21 cellular contexts compared by ENCODE assay signal in the genomic region with DNA sequence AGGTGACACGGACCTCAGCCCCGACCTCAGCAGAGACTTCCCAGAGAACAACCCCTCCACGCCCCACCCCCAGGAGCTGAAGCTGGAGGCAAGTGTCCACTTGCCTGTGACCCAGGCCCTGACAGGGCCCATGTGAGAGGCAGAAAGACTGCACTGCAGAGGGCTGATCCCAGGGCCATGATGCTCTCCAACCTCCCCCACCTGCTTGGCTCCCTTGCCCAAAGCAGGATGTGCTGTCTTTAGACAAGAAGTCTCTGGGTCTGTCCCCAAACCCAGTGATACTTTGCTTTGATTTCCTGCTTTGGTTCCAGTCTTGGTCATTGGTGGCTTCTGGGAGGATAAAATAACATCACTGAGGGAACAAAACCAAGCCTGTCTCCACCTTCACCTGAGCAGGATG. TPM values are rescaled to one million over a fixed set of nuclear protein-coding genes. Genes with fewer than 3 reads are reported as not detected.
DNase-seq lines count a peak whose midpoint lies in the region; ATAC-seq and TF ChIP-seq lines count a peak whose summit lies in the region.
"Had no signal": no experiment of that assay in that cellular context is flagged by ENCODE, and none has a peak within 500 bp of the region (broad histone marks: within the 10 kb centered on the region; RNA-seq: fewer than 3 reads in every experiment).

No MANE protein-coding gene starts in this region.

- ATAC-seq in stimulated activated naive CD8-positive, alpha-beta T cell treated with anti-CD3 and anti-CD28 coated beads, Interleukin-15, amount 100 ng/mL, for 72 hours, result peak; percentile 48
- ATAC-seq: sciatic nerve had no signal

- no peaks in the 10 kb centered on the region for H3K9me3 Mint-ChIP-seq in activated naive CD4-positive, alpha-beta T cell treated with anti-CD3 and anti-CD28 coated beads, Interleukin-2, amount 10 ng/mL, durations not matched to agents 7 days and 5 days
- H3K9me3 Mint-ChIP-seq in activated CD4-positive, alpha-beta memory T cell treated with anti-CD3 and anti-CD28 coated beads for 36 hours, result no peaks in the 10 kb centered on the region
- no peaks in the 10 kb centered on the region for H3K9me3 Mint-ChIP-seq in chondrocyte (ENCODE audit: low read depth)
- no peaks in the 10 kb centered on the region for H3K9me3 Mint-ChIP-seq in stimulated activated naive CD8-positive, alpha-beta T cell treated with anti-CD3 and anti-CD28 coated beads, Interleukin-15, amount 100 ng/mL, for 72 hours
- H3K9me3 Mint-ChIP-seq: activated B cell treated with CpG ODN at 0.5 μM for 24 hours had no signal

- no peaks in the 10 kb centered on the region for H3K27me3 Mint-ChIP-seq in activated naive CD4-positive, alpha-beta T cell treated with anti-CD3 and anti-CD28 coated beads, Interleukin-2, amount 10 ng/mL, durations not matched to agents 7 days and 5 days
- no peaks in the 10 kb centered on the region for H3K27me3 Mint-ChIP-seq in activated CD4-positive, alpha-beta memory T cell treated with anti-CD3 and anti-CD28 coated beads for 36 hours
- peaks cover 52% of the 10 kb centered on the region for H3K27me3 Mint-ChIP-seq in chondrocyte (ENCODE audit: low read depth)
- no peaks in the 10 kb centered on the region for H3K27me3 Mint-ChIP-seq in stimulated activated naive CD8-positive, alpha-beta T cell treated with anti-CD3 and anti-CD28 coated beads, Interleukin-15, amount 100 ng/mL, for 72 hours
- H3K27me3 Mint-ChIP-seq: activated B cell treated with CpG ODN at 0.5 μM for 24 hours, IgD-negative memory B cell had no signal

- no peak for TF ChIP-seq CTCF in chondrocyte (IDR thresholded peaks at IDR 0.05)

- POLR2A ChIA-PET in activated CD4-positive, alpha-beta memory T cell treated with anti-CD3 and anti-CD28 coated beads for 36 hours (lab: Charles Lee), result interaction anchor here (1.0 to 2.5 kb wide), 5 partner anchors 11 to 59 kb away, joined by 3 to 10 read pairs (median 4); partner anchors contain the start of gene BCL11B

- DNase-seq in activated naive CD4-positive, alpha-beta T cell treated with anti-CD3 and anti-CD28 coated beads, Interleukin-2, amount 10 ng/mL, durations not matched to agents 7 days and 5 days, result no peak
- DNase-seq in activated naive CD4-positive, alpha-beta T cell treated with Interleukin-2 at 50 U/mL for 16 hours, result no peak
- peak; percentile 52 for DNase-seq in activated CD4-positive, alpha-beta memory T cell treated with anti-CD3 and anti-CD28 coated beads for 36 hours
- DNase-seq in chondrocyte (ENCODE audit: low spot score) (peak; percentile 75), inferior parietal cortex (ENCODE audit: extremely low spot score) (no peak), NCI-H1105 (lab: John Stamatoyannopoulos, UW) (no peak), Ammon's horn (ENCODE audit: low spot score) (no peak)
- no peak for DNase-seq in stimulated activated naive CD8-positive, alpha-beta T cell treated with anti-CD3 and anti-CD28 coated beads, Interleukin-15, amount 100 ng/mL, for 72 hours
- DNase-seq: activated B cell treated with CpG ODN at 0.5 μM for 24 hours, activated gamma-delta T cell, dermis blood vessel endothelial cell, DMS 273 treated with DMSO at 0.1 percent for 48 hours, lower lobe of right lung, NCI-H1092 treated with DMSO at 0.1 percent for 48 hours, NCI-H1930, SK-N-SH, T1000, transverse colon had no signal

- H3K36me3 Mint-ChIP-seq in activated naive CD4-positive, alpha-beta T cell treated with anti-CD3 and anti-CD28 coated beads, Interleukin-2, amount 10 ng/mL, durations not matched to agents 7 days and 5 days, result peaks cover 61% of the 10 kb centered on the region
- peaks cover 25% of the 10 kb centered on the region for H3K36me3 Mint-ChIP-seq in activated CD4-positive, alpha-beta memory T cell treated with anti-CD3 and anti-CD28 coated beads for 36 hours
- no peaks in the 10 kb centered on the region for H3K36me3 Mint-ChIP-seq in chondrocyte (ENCODE audit: low read depth)
- H3K36me3 Mint-ChIP-seq: CD14-positive monocyte, IgD-negative memory B cell had no signal

- intact Hi-C loops in activated CD4-positive, alpha-beta memory T cell treated with anti-CD3 and anti-CD28 coated beads for 36 hours (cut with micrococcal nuclease), result loop anchor here (1.0 to 2.0 kb wide), 3 partner anchors 7 to 18 kb away; no protein-coding TSS in a partner anchor

- CTCF ChIA-PET in activated naive CD4-positive, alpha-beta T cell treated with anti-CD3 and anti-CD28 coated beads, Interleukin-2, amount 10 ng/mL, durations not matched to agents 7 days and 5 days (lab: Charles Lee), result interaction anchor here (1.4 kb wide), 1 partner anchor 54 kb away, joined by 3 read pairs; no protein-coding TSS in a partner anchor
- CTCF ChIA-PET in activated CD4-positive, alpha-beta memory T cell treated with anti-CD3 and anti-CD28 coated beads for 36 hours (lab: Charles Lee), result interaction anchor here (1.2 to 1.5 kb wide), 2 partner anchors 17 to 24 kb away, joined by 3 to 4 read pairs; no protein-coding TSS in a partner anchor

- peaks cover 100% of the 10 kb centered on the region for H3K4me1 Mint-ChIP-seq in activated naive CD4-positive, alpha-beta T cell treated with anti-CD3 and anti-CD28 coated beads, Interleukin-2, amount 10 ng/mL, durations not matched to agents 7 days and 5 days
- H3K4me1 Mint-ChIP-seq in activated CD4-positive, alpha-beta memory T cell treated with anti-CD3 and anti-CD28 coated beads for 36 hours (ENCODE audit: low read depth), result peaks cover 100% of the 10 kb centered on the region
- peaks cover 27% of the 10 kb centered on the region for H3K4me1 Mint-ChIP-seq in chondrocyte (ENCODE audit: low read depth)
- H3K4me1 Mint-ChIP-seq in stimulated activated naive CD8-positive, alpha-beta T cell treated with anti-CD3 and anti-CD28 coated beads, Interleukin-15, amount 100 ng/mL, for 72 hours, result peaks cover 100% of the 10 kb centered on the region
- H3K4me1 Mint-ChIP-seq: activated B cell treated with CpG ODN at 0.5 μM for 24 hours, CD14-positive monocyte had no signal

- peak overlapping the region; percentile 42 for H3K4me3 Mint-ChIP-seq in activated naive CD4-positive, alpha-beta T cell treated with anti-CD3 and anti-CD28 coated beads, Interleukin-2, amount 10 ng/mL, durations not matched to agents 7 days and 5 days
- peak overlapping the region; percentile 65 for H3K4me3 Mint-ChIP-seq in activated CD4-positive, alpha-beta memory T cell treated with anti-CD3 and anti-CD28 coated beads for 36 hours
- H3K4me3 Mint-ChIP-seq in chondrocyte (ENCODE audit: unreplicated experiment), result no peak overlapping the region
- H3K4me3 Mint-ChIP-seq in stimulated activated naive CD8-positive, alpha-beta T cell treated with anti-CD3 and anti-CD28 coated beads, Interleukin-15, amount 100 ng/mL, for 72 hours, result peak overlapping the region; percentile 82
- H3K4me3 Mint-ChIP-seq: activated B cell treated with CpG ODN at 0.5 μM for 24 hours, CD14-positive monocyte had no signal

- H3K27ac Mint-ChIP-seq in activated naive CD4-positive, alpha-beta T cell treated with anti-CD3 and anti-CD28 coated beads, Interleukin-2, amount 10 ng/mL, durations not matched to agents 7 days and 5 days, result peak overlapping the region; percentile 95
- peak overlapping the region; percentile 91 for H3K27ac Mint-ChIP-seq in activated CD4-positive, alpha-beta memory T cell treated with anti-CD3 and anti-CD28 coated beads for 36 hours
- no peak overlapping the region for H3K27ac Mint-ChIP-seq in chondrocyte (ENCODE audit: unreplicated experiment)
- H3K27ac Mint-ChIP-seq in stimulated activated naive CD8-positive, alpha-beta T cell treated with anti-CD3 and anti-CD28 coated beads, Interleukin-15, amount 100 ng/mL, for 72 hours, result peak overlapping the region; percentile 80 to 82
- H3K27ac Mint-ChIP-seq: activated B cell treated with CpG ODN at 0.5 μM for 24 hours had no signal

RNA-seq across cellular contexts. Expression of gene BCL11B, which starts 59.4 kb away (rescaled TPM):
- total RNA-seq in activated CD4-positive, alpha-beta memory T cell treated with anti-CD3 and anti-CD28 coated beads for 36 hours, result 10 to 100 TPM; 48.9 to 49.1 TPM
- total RNA-seq in chondrocyte, result 0.10 to 0.23 TPM (median 0.17 TPM) in 3 replicates

Comparison
In these comparisons a context has a peak if more than half of its experiments do, and no peak if none do; other contexts are left out.
1. DNase-seq: peak in activated CD4-positive, alpha-beta memory T cell treated with anti-CD3 and anti-CD28 coated beads for 36 hours (single experiment) and chondrocyte (single experiment); none in activated naive CD4-positive, alpha-beta T cell treated with anti-CD3 and anti-CD28 coated beads, Interleukin-2, amount 10 ng/mL, durations not matched to agents 7 days and 5 days (single experiment), activated naive CD4-positive, alpha-beta T cell treated with Interleukin-2 at 50 U/mL for 16 hours (single experiment), stimulated activated naive CD8-positive, alpha-beta T cell treated with anti-CD3 and anti-CD28 coated beads, Interleukin-15, amount 100 ng/mL, for 72 hours (0 of 2), inferior parietal cortex (single experiment), NCI-H1105 (single experiment) and Ammon's horn (single experiment).
2. RNA of gene BCL11B, which starts 59.4 kb away (total RNA-seq): 48.9 to 49.1 TPM in activated CD4-positive, alpha-beta memory T cell treated with anti-CD3 and anti-CD28 coated beads for 36 hours; 0.10 to 0.23 TPM in chondrocyte; every median in the first group is over 10 times any median in the second.